Comparison of ENCODE assay signal across 2 cellular contexts in genomic region chr16:84177740-84178070, GRCh38.
A peak's percentile ranks its signal among the peaks of the same experiment; 100 is the strongest.
TF ChIP-seq lines count a peak whose summit lies in the region.

No MANE protein-coding gene starts in this region.

TF ChIP-seq in IMR-90, 13 proteins besides CTCF, POLR2A, EP300 and RAD21:
- no peak for TF ChIP-seq MAZ (IDR thresholded peaks at IDR 0.05; ENCODE audit: borderline replicate concordance, low read depth, low read length)
- peak; percentile 82 for TF ChIP-seq MXI1 (IDR thresholded peaks at IDR 0.05; ENCODE audit: borderline replicate concordance, low read depth, low read length)
- TF ChIP-seq CHD1 (IDR thresholded peaks at IDR 0.05; ENCODE audit: low read depth, low read length), result no peak
- TF ChIP-seq BHLHE40 (IDR thresholded peaks at IDR 0.05; ENCODE audit: low read depth, low read length), result peak; percentile 75
- TF ChIP-seq USF2 (IDR thresholded peaks at IDR 0.05; ENCODE audit: low read depth, low read length), result peak; percentile 83
- TF ChIP-seq NFE2L2 (IDR thresholded peaks at IDR 0.05; ENCODE audit: low read depth, low read length), result no peak
- peak; percentile 81 for TF ChIP-seq RFX5 (IDR thresholded peaks at IDR 0.05; ENCODE audit: low read depth, low read length)
- no peak for TF ChIP-seq FOS (IDR thresholded peaks at IDR 0.05; ENCODE audit: low read depth, low read length)
- TF ChIP-seq, protein P1, sequence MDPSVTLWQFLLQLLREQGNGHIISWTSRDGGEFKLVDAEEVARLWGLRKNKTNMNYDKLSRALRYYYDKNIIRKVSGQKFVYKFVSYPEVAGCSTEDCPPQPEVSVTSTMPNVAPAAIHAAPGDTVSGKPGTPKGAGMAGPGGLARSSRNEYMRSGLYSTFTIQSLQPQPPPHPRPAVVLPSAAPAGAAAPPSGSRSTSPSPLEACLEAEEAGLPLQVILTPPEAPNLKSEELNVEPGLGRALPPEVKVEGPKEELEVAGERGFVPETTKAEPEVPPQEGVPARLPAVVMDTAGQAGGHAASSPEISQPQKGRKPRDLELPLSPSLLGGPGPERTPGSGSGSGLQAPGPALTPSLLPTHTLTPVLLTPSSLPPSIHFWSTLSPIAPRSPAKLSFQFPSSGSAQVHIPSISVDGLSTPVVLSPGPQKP (IDR thresholded peaks at IDR 0.05; ENCODE audit: borderline replicate concordance, low read depth, low read length), result no peak
- TF ChIP-seq CEBPB (IDR thresholded peaks at IDR 0.05; ENCODE audit: low read depth, low read length), result 0 out of 2 replicates have a peak, but pooled peaks have one; percentile 4
- no peak for TF ChIP-seq RCOR1 (IDR thresholded peaks at IDR 0.05; ENCODE audit: insufficient replicate concordance, low read length)
- no peak for TF ChIP-seq SMC3 (IDR thresholded peaks at IDR 0.05; ENCODE audit: low read depth, low read length)
- TF ChIP-seq MAFK (IDR thresholded peaks at IDR 0.05; ENCODE audit: low read depth, low read length), result no peak

TF ChIP-seq in K562, 482 proteins besides CTCF, POLR2A, EP300 and RAD21:
- TF ChIP-seq ATF1 (CRISPR knock-in tag; IDR thresholded peaks at IDR 0.05) (no peak), ATF1 (tag; IDR thresholded peaks at IDR 0.05) (no peak), EGR1 (conservative IDR thresholded peaks at IDR 0.05) (peak; percentile 59)
